Comparison of ENCODE assay signal across 24 cellular contexts in genomic region chr12:109447482-109447881, GRCh38.
"Had no signal": no experiment of that assay in that cellular context is flagged by ENCODE, and none has a peak within 500 bp of the region (broad histone marks: within the 10 kb centered on the region; RNA-seq: fewer than 3 reads in every experiment).

No MANE protein-coding gene starts in this region.

- FAIRE-seq: bronchial epithelial cell, islet of Langerhans had no signal

- H3K4me3 ChIP-seq: gastroesophageal sphincter, smooth muscle cell, stomach, suprapubic skin, tibial artery had no signal

- H3K4me2 ChIP-seq: smooth muscle cell had no signal

- H3K9me3 ChIP-seq: gastroesophageal sphincter, stomach, suprapubic skin, tibial artery had no signal

- H3K27ac ChIP-seq: stomach, suprapubic skin, tibial artery had no signal

- H3K27me3 ChIP-seq: gastroesophageal sphincter, stomach, suprapubic skin, tibial artery had no signal

- DNase-seq: activated CD4-positive, alpha-beta T cell treated with anti-CD3 and anti-CD28 coated beads for 1 hour; activated CD4-positive, alpha-beta T cell treated with anti-CD3 and anti-CD28 coated beads, Interleukin-2, amount 10 ng/mL, durations not matched to agents 7 days and 5 days; activated CD8-positive, alpha-beta memory T cell treated with anti-CD3 and anti-CD28 coated beads, Interleukin-2, amount 10 ng/mL, durations not matched to agents 7 days and 5 days; activated CD8-positive, alpha-beta T cell treated with anti-CD3 and anti-CD28 coated beads, Interleukin-2, amount 10 ng/mL, durations not matched to agents 7 days and 5 days; activated naive CD4-positive, alpha-beta T cell; activated T-cell treated with anti-CD3 and anti-CD28 coated beads, Interleukin-2, amount 50 U/mL, for 72 hours; cortex of kidney; effector memory CD8-positive, alpha-beta T cell; hypothalamus; midbrain; retina; stimulated activated CD4-positive, alpha-beta T cell treated with anti-CD3 and anti-CD28 coated beads, Interleukin-1b, Interleukin-23, amount 100 ng/mL, for 48 hours; stimulated activated CD4-positive, alpha-beta T cell treated with anti-CD3 and anti-CD28 coated beads, Interleukin-4, amount 100 ng/mL, for 4 hours; stimulated activated CD8-positive, alpha-beta memory T cell treated with anti-CD3 and anti-CD28 coated beads, Interleukin-4, amount 100 ng/mL, for 48 hours; stimulated activated naive B cell treated with anti-CD40 and anti-IgM and Interleukin-4, amounts not matched to agents 10 μg/mL and 1 μg/mL and 100 μg/mL, for 72 hours; stomach; tibial artery had no signal

- ATAC-seq: activated CD8-positive, alpha-beta memory T cell treated with anti-CD3 and anti-CD28 coated beads, Interleukin-2, amount 10 ng/mL, durations not matched to agents 7 days and 5 days; activated CD8-positive, alpha-beta T cell treated with anti-CD3 and anti-CD28 coated beads, Interleukin-2, amount 10 ng/mL, durations not matched to agents 7 days and 5 days; activated naive CD4-positive, alpha-beta T cell treated with anti-CD3 and anti-CD28 coated beads, Interleukin-2, amount 50 U/mL, for 72 hours; activated T-cell treated with anti-CD3 and anti-CD28 coated beads, Interleukin-2, amount 50 U/mL, for 72 hours; effector memory CD8-positive, alpha-beta T cell; gastroesophageal sphincter; stimulated activated naive B cell treated with anti-CD40 and anti-IgM and Interleukin-4, amounts not matched to agents 10 μg/mL and 1 μg/mL and 100 μg/mL, for 72 hours; WTC11 had no signal
